ENCODE assay signal across 1 cellular context in the genomic region with DNA sequence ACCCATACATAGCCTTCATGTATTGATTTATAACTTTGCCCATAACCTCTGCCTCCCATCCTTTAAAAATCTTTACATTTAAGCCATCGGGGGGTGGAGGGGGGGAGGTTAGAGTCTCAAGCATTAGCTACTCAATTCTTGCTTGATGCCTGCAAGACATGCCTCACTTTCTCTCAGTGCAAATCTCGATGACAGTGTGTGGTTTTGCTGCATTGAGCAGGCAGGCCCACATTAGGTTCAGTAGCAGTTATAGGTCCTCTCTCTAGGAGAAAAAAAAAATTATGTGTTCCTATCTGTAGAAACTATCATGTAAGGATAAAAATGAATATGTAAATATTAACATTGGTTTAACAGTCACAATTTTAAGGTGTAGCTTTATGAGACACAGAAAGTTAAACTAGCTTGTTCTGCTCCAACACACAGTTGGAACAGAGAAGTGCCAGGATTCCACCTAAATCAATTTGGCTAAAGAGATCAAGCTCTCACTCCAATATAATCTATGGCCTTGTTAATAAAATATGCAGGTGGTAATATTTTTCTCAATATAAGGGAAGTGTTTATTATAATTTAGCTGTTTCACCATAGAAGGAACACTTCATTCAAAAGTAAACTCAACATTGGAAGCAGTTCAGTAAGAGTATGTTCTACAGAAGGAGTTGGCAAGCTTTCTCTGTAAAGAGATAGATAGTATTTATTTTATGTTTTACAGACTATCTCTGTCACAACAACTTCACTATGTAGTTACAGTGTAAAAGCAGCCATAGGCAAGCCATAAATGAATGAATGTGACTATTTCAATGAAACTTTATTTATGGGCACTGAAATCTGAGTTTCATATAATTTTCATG.
TF ChIP-seq lines count a peak whose summit lies in the region.

No MANE protein-coding gene starts in this region.

TF ChIP-seq in IMR-90, 13 proteins besides CTCF, POLR2A, EP300 and RAD21:
- TF ChIP-seq MAFK (IDR thresholded peaks at IDR 0.05; ENCODE audit: low read depth, low read length) (no peak), MXI1 (IDR thresholded peaks at IDR 0.05; ENCODE audit: borderline replicate concordance, low read depth, low read length) (no peak), RFX5 (IDR thresholded peaks at IDR 0.05; ENCODE audit: low read depth, low read length) (no peak), FOS (IDR thresholded peaks at IDR 0.05; ENCODE audit: low read depth, low read length) (no peak), BHLHE40 (IDR thresholded peaks at IDR 0.05; ENCODE audit: low read depth, low read length) (no peak), CHD1 (IDR thresholded peaks at IDR 0.05; ENCODE audit: low read depth, low read length) (no peak), SMC3 (IDR thresholded peaks at IDR 0.05; ENCODE audit: low read depth, low read length) (no peak), CEBPB (IDR thresholded peaks at IDR 0.05; ENCODE audit: low read depth, low read length) (no peak), MAZ (IDR thresholded peaks at IDR 0.05; ENCODE audit: borderline replicate concordance, low read depth, low read length) (no peak), RCOR1 (IDR thresholded peaks at IDR 0.05; ENCODE audit: insufficient replicate concordance, low read length) (no peak), USF2 (IDR thresholded peaks at IDR 0.05; ENCODE audit: low read depth, low read length) (no peak), NFE2L2 (IDR thresholded peaks at IDR 0.05; ENCODE audit: low read depth, low read length) (no peak)
- TF ChIP-seq, protein P1, sequence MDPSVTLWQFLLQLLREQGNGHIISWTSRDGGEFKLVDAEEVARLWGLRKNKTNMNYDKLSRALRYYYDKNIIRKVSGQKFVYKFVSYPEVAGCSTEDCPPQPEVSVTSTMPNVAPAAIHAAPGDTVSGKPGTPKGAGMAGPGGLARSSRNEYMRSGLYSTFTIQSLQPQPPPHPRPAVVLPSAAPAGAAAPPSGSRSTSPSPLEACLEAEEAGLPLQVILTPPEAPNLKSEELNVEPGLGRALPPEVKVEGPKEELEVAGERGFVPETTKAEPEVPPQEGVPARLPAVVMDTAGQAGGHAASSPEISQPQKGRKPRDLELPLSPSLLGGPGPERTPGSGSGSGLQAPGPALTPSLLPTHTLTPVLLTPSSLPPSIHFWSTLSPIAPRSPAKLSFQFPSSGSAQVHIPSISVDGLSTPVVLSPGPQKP (IDR thresholded peaks at IDR 0.05; ENCODE audit: borderline replicate concordance, low read depth, low read length) = no peak
